Comparison of ENCODE assay signal across 25 cellular contexts in genomic region chr3:45446706-45447105, GRCh38. TPM values are rescaled to one million over a fixed set of nuclear protein-coding genes. Genes with fewer than 3 reads are reported as not detected.
DNase-seq lines count a peak whose midpoint lies in the region; ATAC-seq, FAIRE-seq and TF ChIP-seq lines count a peak whose summit lies in the region.
"Had no signal": no experiment of that assay in that cellular context is flagged by ENCODE, and none has a peak within 500 bp of the region (broad histone marks: within the 10 kb centered on the region; RNA-seq: fewer than 3 reads in every experiment).

No MANE protein-coding gene starts in this region.

- no peaks in the 10 kb centered on the region for H3K9me3 Mint-ChIP-seq in activated CD4-positive, alpha-beta T cell treated with anti-CD3 and anti-CD28 coated beads, Interleukin-2, amount 10 ng/mL, durations not matched to agents 24 days and 14 days
- no peaks in the 10 kb centered on the region for H3K9me3 Mint-ChIP-seq in CD8-positive, alpha-beta T cell
- H3K9me3 Mint-ChIP-seq: CD4-positive, alpha-beta T cell; HFFc6 had no signal

- TF ChIP-seq CTCF in bronchial epithelial cell (IDR thresholded peaks at IDR 0.05; ENCODE audit: insufficient read depth, low read length, severe bottlenecking) (no peak), fibroblast of the aortic adventitia (IDR thresholded peaks at IDR 0.05; ENCODE audit: insufficient read depth, low read length) (no peak), osteoblast (IDR thresholded peaks at IDR 0.05; ENCODE audit: extremely low read depth, low read depth, low read length) (no peak), colonic mucosa (IDR thresholded peaks at IDR 0.05) (no peak)
- no peak for TF ChIP-seq CTCF in CD8-positive, alpha-beta T cell (IDR thresholded peaks at IDR 0.05)

- H3K79me2 ChIP-seq in ACC112 (ENCODE audit: control insufficient read depth, insufficient read depth, low read length, unreplicated experiment) (no peaks in the 10 kb centered on the region), osteoblast (ENCODE audit: insufficient read depth, low read length) (no peaks in the 10 kb centered on the region)

- intact Hi-C loops in activated CD4-positive, alpha-beta T cell treated with anti-CD3 and anti-CD28 coated beads, Interleukin-2, amount 10 ng/mL, durations not matched to agents 24 days and 14 days (cut with micrococcal nuclease) = no loop called here
- intact Hi-C loops in colonic mucosa (cut with DNase I) = no loop called here
- intact Hi-C loops in CD8-positive, alpha-beta T cell (cut with DNase I, micrococcal nuclease) = no loop called here

- peak overlapping the region; percentile 17 for H3K4me2 ChIP-seq in osteoblast (ENCODE audit: insufficient read depth, low read length)
- H3K4me2 ChIP-seq: BLaER1 treated with 17β-estradiol and CSF1 and Interleukin-3, amounts not matched to agents 10 nM and 100 nM had no signal

- FAIRE-seq in bronchial epithelial cell (lab: Jason Lieb, UNC) = no peak
- FAIRE-seq: A204.1, G401.6, GM12892 had no signal

- H3K27ac ChIP-seq in ACC112 (ENCODE audit: low read depth, low read length) (peak overlapping the region; percentile 34; the same call in 1 of the 2 replicates), osteoblast (ENCODE audit: low read depth, low read length) (no peak overlapping the region), colonic mucosa (no peak overlapping the region)
- no peak overlapping the region for H3K27ac ChIP-seq in CD8-positive, alpha-beta T cell (ENCODE audit: low read depth, low read length)
- H3K27ac ChIP-seq: 22Rv1; BLaER1 treated with 17β-estradiol and CSF1 and Interleukin-3, amounts not matched to agents 10 nM and 100 nM had no signal

- no peaks in the 10 kb centered on the region for H3K4me1 Mint-ChIP-seq in activated CD4-positive, alpha-beta T cell treated with anti-CD3 and anti-CD28 coated beads, Interleukin-2, amount 10 ng/mL, durations not matched to agents 24 days and 14 days
- peaks cover 2% of the 10 kb centered on the region for H3K4me1 Mint-ChIP-seq in CD8-positive, alpha-beta T cell (ENCODE audit: low read depth)
- H3K4me1 Mint-ChIP-seq: CD14-positive monocyte had no signal

- no peak overlapping the region for H3K9ac ChIP-seq in colonic mucosa (ENCODE audit: low read depth in 2 of 2, low read length in 2 of 2)
- H3K9ac ChIP-seq: BLaER1 treated with 17β-estradiol and CSF1 and Interleukin-3, amounts not matched to agents 10 nM and 100 nM had no signal

- no peak overlapping the region for H3K4me3 ChIP-seq in ACC112 (ENCODE audit: low read depth, low read length)
- H3K4me3 ChIP-seq in bronchial epithelial cell (ENCODE audit: low read depth, low read length) = no peak overlapping the region
- no peak overlapping the region for H3K4me3 ChIP-seq in fibroblast of the aortic adventitia (ENCODE audit: low read depth, low read length)
- no peak overlapping the region for H3K4me3 ChIP-seq in osteoblast (ENCODE audit: insufficient read depth, low read length)
- no peak overlapping the region for H3K4me3 ChIP-seq in colonic mucosa
- H3K4me3 ChIP-seq in CD8-positive, alpha-beta T cell (ENCODE audit: low read depth, low read length) = no peak overlapping the region
- H3K4me3 ChIP-seq: BLaER1 treated with 17β-estradiol and CSF1 and Interleukin-3, amounts not matched to agents 10 nM and 100 nM; HAP-1 had no signal

- ATAC-seq in HG03442 (IDR thresholded peaks at IDR 0.05; ENCODE audit: unreplicated experiment) = no peak
- no peak for ATAC-seq in CD8-positive, alpha-beta T cell

- H3K27me3 Mint-ChIP-seq in activated CD4-positive, alpha-beta T cell treated with anti-CD3 and anti-CD28 coated beads, Interleukin-2, amount 10 ng/mL, durations not matched to agents 24 days and 14 days = no peaks in the 10 kb centered on the region
- H3K27me3 Mint-ChIP-seq in CD8-positive, alpha-beta T cell (ENCODE audit: low read depth) = no peaks in the 10 kb centered on the region
- H3K27me3 Mint-ChIP-seq: CD4-positive, alpha-beta T cell had no signal

- H3K36me3 ChIP-seq in ACC112 (ENCODE audit: insufficient read depth, low read length) (peaks cover 9% of the 10 kb centered on the region), bronchial epithelial cell (ENCODE audit: control insufficient read depth, insufficient read depth, low read length) (peaks cover 5% of the 10 kb centered on the region), osteoblast (ENCODE audit: insufficient read depth, low read length) (no peaks in the 10 kb centered on the region), colonic mucosa (no peaks in the 10 kb centered on the region)
- H3K36me3 ChIP-seq in CD8-positive, alpha-beta T cell (ENCODE audit: insufficient read depth, low read length) = no peaks in the 10 kb centered on the region
- H3K36me3 ChIP-seq: BE2C had no signal

- no peak overlapping the region for H3K27ac Mint-ChIP-seq in activated CD4-positive, alpha-beta T cell treated with anti-CD3 and anti-CD28 coated beads, Interleukin-2, amount 10 ng/mL, durations not matched to agents 24 days and 14 days
- H3K27ac Mint-ChIP-seq in CD8-positive, alpha-beta T cell = no peak overlapping the region
- H3K27ac Mint-ChIP-seq: CD4-positive, alpha-beta T cell; HFFc6 had no signal

- H2AFZ ChIP-seq in ACC112 (ENCODE audit: low read length, unreplicated experiment) (no peak overlapping the region), osteoblast (ENCODE audit: low read length) (no peak overlapping the region)

- no peaks in the 10 kb centered on the region for H3K27me3 ChIP-seq in ACC112 (ENCODE audit: insufficient read depth, low read length)
- H3K27me3 ChIP-seq in bronchial epithelial cell (ENCODE audit: control insufficient read depth, insufficient read depth, low read length) = no peaks in the 10 kb centered on the region
- H3K27me3 ChIP-seq in osteoblast (ENCODE audit: insufficient read depth, low read length) = no peaks in the 10 kb centered on the region
- H3K27me3 ChIP-seq in colonic mucosa = no peaks in the 10 kb centered on the region
- H3K27me3 ChIP-seq in CD8-positive, alpha-beta T cell (ENCODE audit: insufficient read depth, low read length) = no peaks in the 10 kb centered on the region
- H3K27me3 ChIP-seq: BE2C; BLaER1 treated with 17β-estradiol and CSF1 and Interleukin-3, amounts not matched to agents 10 nM and 100 nM had no signal

- peaks cover 23% of the 10 kb centered on the region for H3K36me3 Mint-ChIP-seq in activated CD4-positive, alpha-beta T cell treated with anti-CD3 and anti-CD28 coated beads, Interleukin-2, amount 10 ng/mL, durations not matched to agents 24 days and 14 days (ENCODE audit: low read depth)
- peaks cover 58% of the 10 kb centered on the region for H3K36me3 Mint-ChIP-seq in CD8-positive, alpha-beta T cell

- no peaks in the 10 kb centered on the region for H4K20me1 ChIP-seq in osteoblast (ENCODE audit: insufficient read depth, low read length)

- POLR2A ChIA-PET in CD8-positive, alpha-beta T cell (lab: Charles Lee) = no interaction called here

- H3K4me3 Mint-ChIP-seq in activated CD4-positive, alpha-beta T cell treated with anti-CD3 and anti-CD28 coated beads, Interleukin-2, amount 10 ng/mL, durations not matched to agents 24 days and 14 days = no peak overlapping the region
- no peak overlapping the region for H3K4me3 Mint-ChIP-seq in CD8-positive, alpha-beta T cell
- H3K4me3 Mint-ChIP-seq: CD14-positive monocyte; CD4-positive, alpha-beta T cell; HFFc6 had no signal

- H3K9me3 ChIP-seq in osteoblast (ENCODE audit: low read depth, low read length) (no peaks in the 10 kb centered on the region), colonic mucosa (no peaks in the 10 kb centered on the region)
- H3K9me3 ChIP-seq in CD8-positive, alpha-beta T cell (ENCODE audit: low read length) = no peaks in the 10 kb centered on the region
- H3K9me3 ChIP-seq: BE2C, HAP-1 had no signal

- DNase-seq in bronchial epithelial cell (ENCODE audit: low read depth) (peak; percentile 7), fibroblast of the aortic adventitia (ENCODE audit: low read depth) (peak; percentile 31), osteoblast (ENCODE audit: insufficient read length, low spot score, missing footprints) (no peak), colonic mucosa (no peak)
- DNase-seq in activated CD4-positive, alpha-beta T cell treated with anti-CD3 and anti-CD28 coated beads, Interleukin-2, amount 10 ng/mL, durations not matched to agents 24 days and 14 days = no peak
- DNase-seq in CD8-positive, alpha-beta T cell = no peak
- DNase-seq: ACHN; AML-193; BE2C; Calu3; CD4-positive, alpha-beta T cell; COR-L47; DMS53; DMS79 treated with DMSO at 0.1 percent for 48 hours; GOT3; HFFc6 had no signal

- CTCF ChIA-PET in CD8-positive, alpha-beta T cell (lab: Charles Lee) = no interaction called here

- H3K4me1 ChIP-seq in ACC112 (ENCODE audit: control insufficient read depth, insufficient read depth, low read length, unreplicated experiment) (peaks cover 16% of the 10 kb centered on the region), osteoblast (ENCODE audit: insufficient read depth, low read length) (peaks cover 17% of the 10 kb centered on the region), colonic mucosa (no peaks in the 10 kb centered on the region)
- H3K4me1 ChIP-seq in CD8-positive, alpha-beta T cell (ENCODE audit: insufficient read depth, low read length) = no peaks in the 10 kb centered on the region

RNA-seq across cellular contexts. Expression of gene LARS2, which starts 58.3 kb away (rescaled TPM):
- total RNA-seq in bronchial epithelial cell (19.0 and 19.1 TPM in 2 replicates), fibroblast of the aortic adventitia (ENCODE audit: low replicate concordance) (14.6 and 14.7 TPM in 2 replicates), osteoblast (10.1 and 11.5 TPM in 2 replicates), colonic mucosa (10 to 100 TPM; 33.5 to 39.4 TPM)
- 29.6 and 32.9 TPM in 2 replicates for total RNA-seq in activated CD4-positive, alpha-beta T cell treated with anti-CD3 and anti-CD28 coated beads, Interleukin-2, amount 10 ng/mL, durations not matched to agents 24 days and 14 days
- 10 to 100 TPM; 16.4 to 17.3 TPM for total RNA-seq in CD8-positive, alpha-beta T cell

Comparison
In these comparisons a context has a peak if more than half of its experiments do, and no peak if none do; other contexts are left out.
1. DNase-seq: peak in bronchial epithelial cell (single experiment) and fibroblast of the aortic adventitia (single experiment); none in osteoblast (single experiment), activated CD4-positive, alpha-beta T cell treated with anti-CD3 and anti-CD28 coated beads, Interleukin-2, amount 10 ng/mL, durations not matched to agents 24 days and 14 days (single experiment), colonic mucosa (single experiment) and CD8-positive, alpha-beta T cell (0 of 7).